In genomic region chr18:59272971-59273935, GRCh38 we compare ENCODE assay signal across 8 cellular contexts. TPM values are rescaled to one million over a fixed set of nuclear protein-coding genes. Genes with fewer than 3 reads are reported as not detected.
DNase-seq lines count a peak whose midpoint lies in the region; ATAC-seq and TF ChIP-seq lines count a peak whose summit lies in the region.

Gene RAX, minus strand, starts transcription at chr18:59273454. Its CDS starts 248 bp downstream, at chr18:59273206.

- peak; percentile 52 for ATAC-seq in GM21723 (IDR thresholded peaks at IDR 0.05; ENCODE audit: unreplicated experiment)
- peak; percentile 74 for ATAC-seq in activated CD8-positive, alpha-beta T cell treated with anti-CD3 and anti-CD28 coated beads for 36 hours
- ATAC-seq in stimulated activated naive CD8-positive, alpha-beta T cell treated with anti-CD3 and anti-CD28 coated beads, Interleukin-15, Interleukin-2, amounts not matched to agents 100 U/mL and 50 U/mL, for 24 hours, result no peak
- no peak for ATAC-seq in HG03135 (IDR thresholded peaks at IDR 0.05; ENCODE audit: unreplicated experiment)

- no peaks in the 10 kb centered on the region for H3K9me3 Mint-ChIP-seq in activated CD8-positive, alpha-beta T cell treated with anti-CD3 and anti-CD28 coated beads for 36 hours
- no peaks in the 10 kb centered on the region for H3K9me3 Mint-ChIP-seq in activated T-helper 2 cell treated with anti-CD3 and anti-CD28 coated beads, Interferon-gamma antibody, Interleukin-2, Interleukin-4, amounts not matched to agents 10 μg/mL and 5 μg/mL and 100 μg/mL, durations not matched to agents 14 hours and 24 hours and 36 hours

- CTCF ChIA-PET in activated CD8-positive, alpha-beta T cell treated with anti-CD3 and anti-CD28 coated beads for 36 hours (lab: Charles Lee), result interaction anchor here (0.5 to 2.4 kb wide), 3 partner anchors 37 to 469 kb away, joined by 3 to 14 read pairs (median 4); no protein-coding TSS in a partner anchor

- peaks cover 19% of the 10 kb centered on the region for H3K4me1 Mint-ChIP-seq in activated CD8-positive, alpha-beta T cell treated with anti-CD3 and anti-CD28 coated beads for 36 hours (ENCODE audit: low read depth)
- peaks cover 14% of the 10 kb centered on the region for H3K4me1 Mint-ChIP-seq in activated T-helper 2 cell treated with anti-CD3 and anti-CD28 coated beads, Interferon-gamma antibody, Interleukin-2, Interleukin-4, amounts not matched to agents 10 μg/mL and 5 μg/mL and 100 μg/mL, durations not matched to agents 14 hours and 24 hours and 36 hours (ENCODE audit: low read depth)

- intact Hi-C loops in activated CD8-positive, alpha-beta T cell treated with anti-CD3 and anti-CD28 coated beads for 36 hours (cut with micrococcal nuclease), result no loop called here
- intact Hi-C loops in activated T-helper 2 cell treated with anti-CD3 and anti-CD28 coated beads, Interferon-gamma antibody, Interleukin-2, Interleukin-4, amounts not matched to agents 10 μg/mL and 5 μg/mL and 100 μg/mL, durations not matched to agents 14 hours and 24 hours and 36 hours (cut with micrococcal nuclease), result loop anchor here (1.0 kb wide), 2 partner anchors 8 to 53 kb away; partner anchors contain the start of gene GRP

- H3K36me3 Mint-ChIP-seq in activated CD8-positive, alpha-beta T cell treated with anti-CD3 and anti-CD28 coated beads for 36 hours (ENCODE audit: low read depth), result no peaks in the 10 kb centered on the region
- H3K36me3 Mint-ChIP-seq in activated T-helper 2 cell treated with anti-CD3 and anti-CD28 coated beads, Interferon-gamma antibody, Interleukin-2, Interleukin-4, amounts not matched to agents 10 μg/mL and 5 μg/mL and 100 μg/mL, durations not matched to agents 14 hours and 24 hours and 36 hours (ENCODE audit: low read depth), result no peaks in the 10 kb centered on the region

- no peak within 1 kb of the TSS for H3K27ac Mint-ChIP-seq in activated CD8-positive, alpha-beta T cell treated with anti-CD3 and anti-CD28 coated beads for 36 hours
- no peak within 1 kb of the TSS for H3K27ac Mint-ChIP-seq in activated T-helper 2 cell treated with anti-CD3 and anti-CD28 coated beads, Interferon-gamma antibody, Interleukin-2, Interleukin-4, amounts not matched to agents 10 μg/mL and 5 μg/mL and 100 μg/mL, durations not matched to agents 14 hours and 24 hours and 36 hours

- H3K4me3 ChIP-seq in AG10803 (ENCODE audit: low read length), result peak within 1 kb of the TSS; percentile 26
- peak within 1 kb of the TSS; percentile 39 for H3K4me3 ChIP-seq in iPS-11a (ENCODE audit: low read depth, low read length)

- H3K4me3 Mint-ChIP-seq in activated CD8-positive, alpha-beta T cell treated with anti-CD3 and anti-CD28 coated beads for 36 hours, result peak within 1 kb of the TSS; percentile 37
- H3K4me3 Mint-ChIP-seq in activated T-helper 2 cell treated with anti-CD3 and anti-CD28 coated beads, Interferon-gamma antibody, Interleukin-2, Interleukin-4, amounts not matched to agents 10 μg/mL and 5 μg/mL and 100 μg/mL, durations not matched to agents 14 hours and 24 hours and 36 hours (ENCODE audit: low read depth), result no peak within 1 kb of the TSS

- H3K27me3 Mint-ChIP-seq in activated CD8-positive, alpha-beta T cell treated with anti-CD3 and anti-CD28 coated beads for 36 hours, result peaks cover 76% of the 10 kb centered on the region
- H3K27me3 Mint-ChIP-seq in activated T-helper 2 cell treated with anti-CD3 and anti-CD28 coated beads, Interferon-gamma antibody, Interleukin-2, Interleukin-4, amounts not matched to agents 10 μg/mL and 5 μg/mL and 100 μg/mL, durations not matched to agents 14 hours and 24 hours and 36 hours (ENCODE audit: low read depth), result peaks cover 75% of the 10 kb centered on the region

- no peak for DNase-seq in AG10803 (ENCODE audit: low read depth)
- DNase-seq in activated CD8-positive, alpha-beta T cell treated with anti-CD3 and anti-CD28 coated beads for 36 hours, result peak; percentile 38
- DNase-seq in stimulated activated naive CD8-positive, alpha-beta T cell treated with anti-CD3 and anti-CD28 coated beads, Interleukin-15, Interleukin-2, amounts not matched to agents 100 U/mL and 50 U/mL, for 24 hours, result peak; percentile 31
- no peak for DNase-seq in activated T-helper 2 cell treated with anti-CD3 and anti-CD28 coated beads, Interferon-gamma antibody, Interleukin-2, Interleukin-4, amounts not matched to agents 10 μg/mL and 5 μg/mL and 100 μg/mL, durations not matched to agents 14 hours and 24 hours and 36 hours (ENCODE audit: low spot score)
- no peak for DNase-seq in activated naive CD4-positive, alpha-beta T cell (lab: John Stamatoyannopoulos, UW)

- no peak for TF ChIP-seq CTCF in AG10803 (conservative IDR thresholded peaks at IDR 0.05; ENCODE audit: low read length)
- TF ChIP-seq CTCF in activated CD8-positive, alpha-beta T cell treated with anti-CD3 and anti-CD28 coated beads for 36 hours (IDR thresholded peaks at IDR 0.05), result no peak

- POLR2A ChIA-PET in activated CD8-positive, alpha-beta T cell treated with anti-CD3 and anti-CD28 coated beads for 36 hours (lab: Charles Lee), result interaction anchor here (0.5 kb wide), 1 partner anchor 10 kb away, joined by 3 read pairs; no protein-coding TSS in a partner anchor

RNA-seq across cellular contexts. Expression of gene RAX, which starts in this region (rescaled TPM):
- not detected for total RNA-seq in activated CD8-positive, alpha-beta T cell treated with anti-CD3 and anti-CD28 coated beads for 36 hours
- total RNA-seq in activated T-helper 2 cell treated with anti-CD3 and anti-CD28 coated beads, Interferon-gamma antibody, Interleukin-2, Interleukin-4, amounts not matched to agents 10 μg/mL and 5 μg/mL and 100 μg/mL, durations not matched to agents 14 hours and 24 hours and 36 hours, result 0.32 TPM in 1 of 2 replicates, not detected in the other

Comparison
In these comparisons a context has a peak if more than half of its experiments do, and no peak if none do; other contexts are left out.
1. Peak in DNase-seq and ATAC-seq in activated CD8-positive, alpha-beta T cell treated with anti-CD3 and anti-CD28 coated beads for 36 hours; RNA of the gene not detected or under 1 TPM.